Comparison of ENCODE assay signal across 19 cellular contexts in genomic region chr21:37673801-37674575, GRCh38.
DNase-seq lines count a peak whose midpoint lies in the region; ATAC-seq and TF ChIP-seq lines count a peak whose summit lies in the region.
"Had no signal": no experiment of that assay in that cellular context is flagged by ENCODE, and none has a peak within 500 bp of the region (broad histone marks: within the 10 kb centered on the region; RNA-seq: fewer than 3 reads in every experiment).

No MANE protein-coding gene starts in this region.

- H3F3A ChIP-seq in PC-3 (ENCODE audit: low read length, unreplicated experiment) = no peaks in the 10 kb centered on the region

- H3K9me3 Mint-ChIP-seq in Caco-2 (ENCODE audit: unreplicated experiment) (peaks cover 5% of the 10 kb centered on the region), endodermal cell (peaks cover 5% of the 10 kb centered on the region)
- H3K9me3 Mint-ChIP-seq in activated naive CD4-positive, alpha-beta T cell treated with anti-CD3 and anti-CD28 coated beads, Interleukin-2, amount 10 ng/mL, durations not matched to agents 7 days and 5 days = no peaks in the 10 kb centered on the region
- H3K9me3 Mint-ChIP-seq in activated CD4-positive, alpha-beta T cell treated with anti-CD3 and anti-CD28 coated beads for 36 hours (ENCODE audit: low read depth) = no peaks in the 10 kb centered on the region

- H3K9ac ChIP-seq in PC-3 (ENCODE audit: low read length) (no peak overlapping the region), endodermal cell (ENCODE audit: extremely low read depth, low read length, poor library complexity, severe bottlenecking) (no peak overlapping the region), mesenchymal stem cell (ENCODE audit: low read length) (no peak overlapping the region)

- CTCF ChIA-PET in Caco-2 (lab: Charles Lee) (no interaction called here), PC-3 (lab: Charles Lee) (no interaction called here)
- CTCF ChIA-PET in activated naive CD4-positive, alpha-beta T cell treated with anti-CD3 and anti-CD28 coated beads, Interleukin-2, amount 10 ng/mL, durations not matched to agents 7 days and 5 days (lab: Charles Lee) = interaction anchor here (1.1 to 1.8 kb wide), 4 partner anchors 8 to 454 kb away, joined by 4 to 11 read pairs (median 5); no protein-coding TSS in a partner anchor
- CTCF ChIA-PET in activated CD4-positive, alpha-beta T cell treated with anti-CD3 and anti-CD28 coated beads for 36 hours (lab: Charles Lee) = interaction anchor here (0.6 to 1.5 kb wide), 11 partner anchors 9 to 927 kb away, joined by 3 to 9 read pairs (median 3); no protein-coding TSS in a partner anchor

- POLR2A ChIA-PET in Caco-2 (lab: Charles Lee) (no interaction called here), PC-3 (lab: Charles Lee; ENCODE audit: unreplicated experiment) (interaction anchor here (0.6 kb wide), 1 partner anchor 657 kb away, joined by 4 read pairs; no protein-coding TSS in a partner anchor)
- POLR2A ChIA-PET in activated CD4-positive, alpha-beta T cell treated with anti-CD3 and anti-CD28 coated beads for 36 hours (lab: Charles Lee) = no interaction called here

- H3K4me2 ChIP-seq in PC-3 (ENCODE audit: low read length) (no peak overlapping the region), mesenchymal stem cell (ENCODE audit: low read length, poor library complexity, severe bottlenecking) (no peak overlapping the region)

- H3K27ac ChIP-seq in PC-3 (ENCODE audit: low read length) (no peak overlapping the region), endodermal cell (ENCODE audit: low read depth, low read length) (no peak overlapping the region), mesenchymal stem cell (ENCODE audit: low read length, poor library complexity, severe bottlenecking) (no peak overlapping the region)

- 85 to 87% methylated on average over 8 to 9 of the region's 9 CpGs for WGBS in endodermal cell (ENCODE audit: insufficient coverage in 1 of 2, insufficient read length in 1 of 2), 2 experiments
- 93% methylated on average over 9 of the region's 9 CpGs for WGBS in mesenchymal stem cell

- TF ChIP-seq CTCF in Caco-2 (IDR thresholded peaks at IDR 0.05; ENCODE audit: insufficient read depth in 1 of 2, low read depth in 1 of 2, low read length in 1 of 2, severe bottlenecking in 1 of 2, unreplicated experiment in 1 of 2) (no peak), PC-3 (conservative IDR thresholded peaks at IDR 0.05; ENCODE audit: low read depth, low read length) (no peak), endodermal cell (conservative IDR thresholded peaks at IDR 0.05) (no peak)

- H3K4me3 ChIP-seq in Caco-2 (ENCODE audit: low read depth, low read length) (no peak overlapping the region), PC-3 (ENCODE audit: low read length) (no peak overlapping the region), endodermal cell (ENCODE audit: low read length) (no peak overlapping the region), mesenchymal stem cell (ENCODE audit: insufficient read depth in 1 of 2, low read depth in 1 of 2, low read length in 2 of 2) (no peak overlapping the region), MG63 (no peak overlapping the region)
- H3K4me3 ChIP-seq: GM23338 had no signal

- no peak overlapping the region for H2BK12ac ChIP-seq in mesenchymal stem cell (ENCODE audit: low read length in 2 of 2)

- H3K27me3 ChIP-seq in Caco-2 (replicated peaks; ENCODE audit: control insufficient read depth, insufficient read depth, low read length) (no peaks in the 10 kb centered on the region), PC-3 (ENCODE audit: low read length) (no peaks in the 10 kb centered on the region), endodermal cell (ENCODE audit: control insufficient read depth, insufficient read depth, low read length, poor library complexity, severe bottlenecking) (no peaks in the 10 kb centered on the region), mesenchymal stem cell (ENCODE audit: control insufficient read depth in 1 of 2, insufficient read depth in 1 of 2, low read length in 2 of 2) (peaks cover 0 to 64% of the 10 kb centered on the region in 2 experiments), MG63 (no peaks in the 10 kb centered on the region; the same call in 1 of the 2 replicates)

- intact Hi-C loops in Caco-2 (cut with micrococcal nuclease; ENCODE audit: unreplicated experiment) = no loop called here
- intact Hi-C loops in PC-3 (cut with micrococcal nuclease) = no loop called here
- intact Hi-C loops in activated CD4-positive, alpha-beta T cell treated with anti-CD3 and anti-CD28 coated beads for 36 hours (cut with DNase I, micrococcal nuclease) = loop anchor here in 1 of 2 experiments (10.0 kb wide), 1 partner anchor 681 kb away; no protein-coding TSS in a partner anchor

- no peak overlapping the region for H3K14ac ChIP-seq in mesenchymal stem cell (ENCODE audit: low read length in 2 of 2)

- no peaks in the 10 kb centered on the region for H3K79me1 ChIP-seq in mesenchymal stem cell (replicated peaks; ENCODE audit: low read length, poor library complexity, severe bottlenecking)

- peak overlapping the region; percentile 19 for H2BK15ac ChIP-seq in mesenchymal stem cell (ENCODE audit: low read depth, poor library complexity, severe bottlenecking)

- no peak overlapping the region for H3K23ac ChIP-seq in mesenchymal stem cell (ENCODE audit: low read length in 2 of 2)

- H3K9me2 ChIP-seq in PC-3 (replicated peaks; ENCODE audit: low read length) = no peaks in the 10 kb centered on the region

- H3K4me1 Mint-ChIP-seq in Caco-2 (ENCODE audit: low read depth, unreplicated experiment) (peaks cover 30% of the 10 kb centered on the region), endodermal cell (peaks cover 52% of the 10 kb centered on the region)
- peaks cover 2% of the 10 kb centered on the region for H3K4me1 Mint-ChIP-seq in activated naive CD4-positive, alpha-beta T cell treated with anti-CD3 and anti-CD28 coated beads, Interleukin-2, amount 10 ng/mL, durations not matched to agents 7 days and 5 days
- no peaks in the 10 kb centered on the region for H3K4me1 Mint-ChIP-seq in activated CD4-positive, alpha-beta T cell treated with anti-CD3 and anti-CD28 coated beads for 36 hours

- no peak overlapping the region for H4K8ac ChIP-seq in mesenchymal stem cell (ENCODE audit: low read length)

- no peak overlapping the region for H3K4ac ChIP-seq in mesenchymal stem cell (ENCODE audit: low read depth in 1 of 2, low read length in 2 of 2)

- H3K36me3 ChIP-seq in Caco-2 (ENCODE audit: control insufficient read depth, insufficient read depth, low read length) (no peaks in the 10 kb centered on the region), PC-3 (ENCODE audit: low read depth, low read length) (no peaks in the 10 kb centered on the region), endodermal cell (ENCODE audit: control insufficient read depth, insufficient read depth, low read length) (no peaks in the 10 kb centered on the region), mesenchymal stem cell (ENCODE audit: control insufficient read depth in 1 of 2, insufficient read depth in 2 of 2, low read depth in 1 of 2, low read length in 2 of 2) (peaks cover 0 to 9% of the 10 kb centered on the region in 2 experiments), MG63 (no peaks in the 10 kb centered on the region)
- H3K36me3 ChIP-seq: BE2C had no signal

- H2AFZ ChIP-seq in PC-3 (ENCODE audit: low read length) = no peak overlapping the region
- no peak overlapping the region for H2AFZ ChIP-seq in mesenchymal stem cell (ENCODE audit: low read depth, low read length)

- H3K27me3 Mint-ChIP-seq in Caco-2 (ENCODE audit: insufficient read depth, unreplicated experiment) = no peaks in the 10 kb centered on the region
- peaks cover 10% of the 10 kb centered on the region for H3K27me3 Mint-ChIP-seq in endodermal cell (ENCODE audit: insufficient read depth)
- H3K27me3 Mint-ChIP-seq in activated naive CD4-positive, alpha-beta T cell treated with anti-CD3 and anti-CD28 coated beads, Interleukin-2, amount 10 ng/mL, durations not matched to agents 7 days and 5 days = peaks cover 36% of the 10 kb centered on the region
- H3K27me3 Mint-ChIP-seq in activated CD4-positive, alpha-beta T cell treated with anti-CD3 and anti-CD28 coated beads for 36 hours = peaks cover 18% of the 10 kb centered on the region

- no peak overlapping the region for H4K91ac ChIP-seq in mesenchymal stem cell (ENCODE audit: low read length)

- peak overlapping the region; percentile 46 for H3K27ac Mint-ChIP-seq in Caco-2 (ENCODE audit: unreplicated experiment)
- H3K27ac Mint-ChIP-seq in endodermal cell = peak overlapping the region; percentile 94
- H3K27ac Mint-ChIP-seq in activated naive CD4-positive, alpha-beta T cell treated with anti-CD3 and anti-CD28 coated beads, Interleukin-2, amount 10 ng/mL, durations not matched to agents 7 days and 5 days = no peak overlapping the region
- H3K27ac Mint-ChIP-seq in activated CD4-positive, alpha-beta T cell treated with anti-CD3 and anti-CD28 coated beads for 36 hours = no peak overlapping the region
- H3K27ac Mint-ChIP-seq: GM23338 had no signal

- no peak overlapping the region for H3K4me3 Mint-ChIP-seq in Caco-2 (ENCODE audit: unreplicated experiment)
- H3K4me3 Mint-ChIP-seq in endodermal cell = no peak overlapping the region
- no peak overlapping the region for H3K4me3 Mint-ChIP-seq in activated naive CD4-positive, alpha-beta T cell treated with anti-CD3 and anti-CD28 coated beads, Interleukin-2, amount 10 ng/mL, durations not matched to agents 7 days and 5 days
- no peak overlapping the region for H3K4me3 Mint-ChIP-seq in activated CD4-positive, alpha-beta T cell treated with anti-CD3 and anti-CD28 coated beads for 36 hours
- H3K4me3 Mint-ChIP-seq: GM23338 had no signal

- H2BK120ac ChIP-seq in mesenchymal stem cell (ENCODE audit: low read depth, low read length) = no peak overlapping the region

- peaks cover 2% of the 10 kb centered on the region; the same call in 1 of the 2 replicates for H3K9me3 ChIP-seq in Caco-2
- no peaks in the 10 kb centered on the region for H3K9me3 ChIP-seq in PC-3 (ENCODE audit: low read length)
- H3K9me3 ChIP-seq in endodermal cell (ENCODE audit: control insufficient read depth, low read length) = peaks cover under 1% of the 10 kb centered on the region
- H3K9me3 ChIP-seq in mesenchymal stem cell (ENCODE audit: control insufficient read depth, low read length) = peaks cover 9% of the 10 kb centered on the region
- H3K9me3 ChIP-seq in MG63 = no peaks in the 10 kb centered on the region
- H3K9me3 ChIP-seq: BE2C had no signal

- DNase-seq in Caco-2 = peak; percentile 54 to 60
- DNase-seq in PC-3 = peak; percentile 8
- peak; percentile 66 for DNase-seq in endodermal cell
- no peak for DNase-seq in mesenchymal stem cell
- no peak for DNase-seq in activated naive CD4-positive, alpha-beta T cell treated with anti-CD3 and anti-CD28 coated beads, Interleukin-2, amount 10 ng/mL, durations not matched to agents 7 days and 5 days
- no peak for DNase-seq in MG63
- DNase-seq in activated CD4-positive, alpha-beta T cell treated with anti-CD3 and anti-CD28 coated beads for 36 hours = no peak
- DNase-seq: BE2C, DMS79, HCEC 1CT, Karpas-422, NCI-H1417, NCI-H1694 treated with DMSO at 0.1 percent for 48 hours, NCI-H446, NCI-H526, OCI-M1, SHP77 had no signal

- H2AK5ac ChIP-seq in mesenchymal stem cell (ENCODE audit: low read length, severe bottlenecking) = no peak overlapping the region

- H3K4me1 ChIP-seq in Caco-2 (peaks cover 24% of the 10 kb centered on the region), PC-3 (ENCODE audit: insufficient read depth, low read length) (peaks cover 9% of the 10 kb centered on the region; the same call in 1 of the 2 replicates), endodermal cell (ENCODE audit: control insufficient read depth, insufficient read depth, low read length) (peaks cover 19% of the 10 kb centered on the region), mesenchymal stem cell (ENCODE audit: control insufficient read depth, insufficient read depth, low read depth, low read length) (peaks cover 12% of the 10 kb centered on the region)
- H3K4me1 ChIP-seq: BE2C had no signal

- BruUV-seq in Caco-2 (replicated peaks; lab: Mats Ljungman, UMichigan) = no TSS peak
- no TSS peak for BruUV-seq in PC-3 (replicated peaks; lab: Mats Ljungman, UMichigan)

- no peaks in the 10 kb centered on the region for H4K20me1 ChIP-seq in PC-3 (ENCODE audit: low read length)

- no peaks in the 10 kb centered on the region for H3K36me3 Mint-ChIP-seq in Caco-2 (ENCODE audit: insufficient read depth, unreplicated experiment)
- peaks cover 4% of the 10 kb centered on the region for H3K36me3 Mint-ChIP-seq in endodermal cell (ENCODE audit: low read depth)
- H3K36me3 Mint-ChIP-seq in activated naive CD4-positive, alpha-beta T cell treated with anti-CD3 and anti-CD28 coated beads, Interleukin-2, amount 10 ng/mL, durations not matched to agents 7 days and 5 days = no peaks in the 10 kb centered on the region
- H3K36me3 Mint-ChIP-seq in activated CD4-positive, alpha-beta T cell treated with anti-CD3 and anti-CD28 coated beads for 36 hours (ENCODE audit: low read depth) = no peaks in the 10 kb centered on the region

- no peaks in the 10 kb centered on the region for H3K79me2 ChIP-seq in PC-3 (ENCODE audit: low read length)

- no peak for ATAC-seq in PC-3
- ATAC-seq in activated CD4-positive, alpha-beta T cell treated with anti-CD3 and anti-CD28 coated beads for 36 hours = no peak
- ATAC-seq in GM18520 (IDR thresholded peaks at IDR 0.05; ENCODE audit: unreplicated experiment) = no peak

- no peak overlapping the region for H2BK5ac ChIP-seq in mesenchymal stem cell (ENCODE audit: low read depth, low read length, poor library complexity, severe bottlenecking)

- no peak overlapping the region for H3K18ac ChIP-seq in mesenchymal stem cell (ENCODE audit: low read depth in 1 of 2, low read length in 2 of 2)

Comparison
In these comparisons a context has a peak if more than half of its experiments do, and no peak if none do; other contexts are left out.
1. DNase-seq: peak in Caco-2 (2 of 2), PC-3 (single experiment) and endodermal cell (single experiment); none in mesenchymal stem cell (single experiment), activated naive CD4-positive, alpha-beta T cell treated with anti-CD3 and anti-CD28 coated beads, Interleukin-2, amount 10 ng/mL, durations not matched to agents 7 days and 5 days (single experiment), MG63 (single experiment) and activated CD4-positive, alpha-beta T cell treated with anti-CD3 and anti-CD28 coated beads for 36 hours (single experiment).
2. H3K27ac Mint-ChIP-seq: peak in Caco-2 (single experiment) and endodermal cell (single experiment); none in activated naive CD4-positive, alpha-beta T cell treated with anti-CD3 and anti-CD28 coated beads, Interleukin-2, amount 10 ng/mL, durations not matched to agents 7 days and 5 days (single experiment) and activated CD4-positive, alpha-beta T cell treated with anti-CD3 and anti-CD28 coated beads for 36 hours (single experiment).
3. CTCF ChIA-PET loops: an anchor here in activated naive CD4-positive, alpha-beta T cell treated with anti-CD3 and anti-CD28 coated beads, Interleukin-2, amount 10 ng/mL, durations not matched to agents 7 days and 5 days (1.1 to 1.8 kb wide) and activated CD4-positive, alpha-beta T cell treated with anti-CD3 and anti-CD28 coated beads for 36 hours (0.6 to 1.5 kb wide); none called in Caco-2 and PC-3.